ENCODE assay signal across 8 cellular contexts in the genomic region with DNA sequence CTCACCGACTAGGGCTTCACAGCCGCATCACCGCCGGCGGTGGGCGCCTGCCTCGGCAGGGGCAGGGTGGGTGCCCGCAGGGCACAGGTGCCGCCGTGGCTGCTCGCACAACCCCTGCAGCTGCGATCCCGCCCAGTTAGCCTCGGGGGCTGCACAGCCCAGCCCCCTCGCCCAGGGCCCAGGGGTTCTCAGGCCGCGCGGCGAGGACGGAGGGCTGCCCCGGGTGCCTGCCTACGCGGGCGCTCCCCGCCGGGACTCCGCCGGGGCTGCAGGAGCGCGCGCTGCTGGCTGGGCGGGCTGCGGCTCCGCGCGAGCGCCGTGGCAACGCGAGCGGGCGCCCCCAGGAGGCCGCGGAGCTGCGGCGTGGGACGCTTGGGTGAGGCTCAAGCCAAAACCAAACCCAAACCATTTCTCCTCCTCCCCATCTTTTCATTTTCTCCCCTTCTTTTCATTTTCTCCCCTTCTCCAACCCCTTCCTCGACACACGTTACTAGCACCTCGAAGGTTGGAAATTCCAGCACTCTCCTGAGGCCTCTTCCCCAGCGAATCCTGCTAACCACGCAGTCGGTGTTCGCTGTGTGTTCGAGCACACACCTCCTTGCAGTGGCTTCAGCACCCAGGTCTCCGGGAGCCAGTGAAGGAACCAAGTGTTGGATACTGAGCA. TPM values are rescaled to one million over a fixed set of nuclear protein-coding genes. Genes with fewer than 3 reads are reported as not detected.
DNase-seq lines count a peak whose midpoint lies in the region; ATAC-seq and TF ChIP-seq lines count a peak whose summit lies in the region.

A gene with protein sequence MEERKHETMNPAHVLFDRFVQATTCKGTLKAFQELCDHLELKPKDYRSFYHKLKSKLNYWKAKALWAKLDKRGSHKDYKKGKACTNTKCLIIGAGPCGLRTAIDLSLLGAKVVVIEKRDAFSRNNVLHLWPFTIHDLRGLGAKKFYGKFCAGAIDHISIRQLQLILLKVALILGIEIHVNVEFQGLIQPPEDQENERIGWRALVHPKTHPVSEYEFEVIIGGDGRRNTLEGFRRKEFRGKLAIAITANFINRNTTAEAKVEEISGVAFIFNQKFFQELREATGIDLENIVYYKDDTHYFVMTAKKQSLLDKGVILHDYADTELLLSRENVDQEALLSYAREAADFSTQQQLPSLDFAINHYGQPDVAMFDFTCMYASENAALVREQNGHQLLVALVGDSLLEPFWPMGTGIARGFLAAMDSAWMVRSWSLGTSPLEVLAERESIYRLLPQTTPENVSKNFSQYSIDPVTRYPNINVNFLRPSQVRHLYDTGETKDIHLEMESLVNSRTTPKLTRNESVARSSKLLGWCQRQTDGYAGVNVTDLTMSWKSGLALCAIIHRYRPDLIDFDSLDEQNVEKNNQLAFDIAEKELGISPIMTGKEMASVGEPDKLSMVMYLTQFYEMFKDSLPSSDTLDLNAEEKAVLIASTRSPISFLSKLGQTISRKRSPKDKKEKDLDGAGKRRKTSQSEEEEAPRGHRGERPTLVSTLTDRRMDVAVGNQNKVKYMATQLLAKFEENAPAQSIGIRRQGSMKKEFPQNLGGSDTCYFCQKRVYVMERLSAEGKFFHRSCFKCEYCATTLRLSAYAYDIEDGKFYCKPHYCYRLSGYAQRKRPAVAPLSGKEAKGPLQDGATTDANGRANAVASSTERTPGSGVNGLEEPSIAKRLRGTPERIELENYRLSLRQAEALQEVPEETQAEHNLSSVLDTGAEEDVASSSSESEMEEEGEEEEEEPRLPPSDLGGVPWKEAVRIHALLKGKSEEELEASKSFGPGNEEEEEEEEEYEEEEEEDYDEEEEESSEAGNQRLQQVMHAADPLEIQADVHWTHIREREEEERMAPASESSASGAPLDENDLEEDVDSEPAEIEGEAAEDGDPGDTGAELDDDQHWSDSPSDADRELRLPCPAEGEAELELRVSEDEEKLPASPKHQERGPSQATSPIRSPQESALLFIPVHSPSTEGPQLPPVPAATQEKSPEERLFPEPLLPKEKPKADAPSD (N-terminal part only) (minus strand): TSS at position 286 of the 664 bp plus-strand sequence. CDS start 117,749 bp downstream, outside the sequence.

- RAD21 ChIA-PET in HCT116 (lab: Charles Lee; ENCODE audit: low non-redundant PET in 1 of 2, low total read pairs in 2 of 2, uncharacterized antibody in 2 of 2, unreplicated experiment in 2 of 2) = no interaction called here

- no peak for TF ChIP-seq POLR2A in HCT116 (IDR thresholded peaks at IDR 0.05; ENCODE audit: borderline replicate concordance, extremely low read depth, insufficient read depth, insufficient read length)

- no peaks in the 10 kb centered on the region for H3K9me2 ChIP-seq in HCT116 (ENCODE audit: insufficient read depth)

- H3K27ac Mint-ChIP-seq in endothelial cell (ENCODE audit: unreplicated experiment) = no peak within 1 kb of the TSS

- TF ChIP-seq RAD21 in HCT116 (IDR thresholded peaks at IDR 0.05; ENCODE audit: low read depth) = peak; percentile 25; the same call in 1 of the 2 replicates

- peak; percentile 97 for TF ChIP-seq CTCF in C4-2B (conservative IDR thresholded peaks at IDR 0.05)
- peak in 2 of 3 experiments; percentile 49 to 53; a peak in 4 of 6 replicates for TF ChIP-seq CTCF in HCT116 (IDR thresholded peaks at IDR 0.05 in 2 of 3, conservative IDR thresholded peaks at IDR 0.05 in 1 of 3; ENCODE audit: borderline replicate concordance in 1 of 3, insufficient read depth in 1 of 3, low read depth in 2 of 3, low read length in 2 of 3)
- no peak for TF ChIP-seq CTCF in endothelial cell (IDR thresholded peaks at IDR 0.05; ENCODE audit: unreplicated experiment)

- no peaks in the 10 kb centered on the region for H3K9me3 Mint-ChIP-seq in endothelial cell (ENCODE audit: unreplicated experiment)

- H3K79me2 ChIP-seq in HCT116 (ENCODE audit: insufficient read depth, low read length) = no peaks in the 10 kb centered on the region

- peaks cover 8 to 32% of the 10 kb centered on the region in 2 experiments for H3K4me1 ChIP-seq in HCT116 (ENCODE audit: control insufficient read depth in 1 of 2, insufficient read depth in 2 of 2, low read length in 2 of 2)

- POLR2A ChIA-PET in HCT116 (lab: Charles Lee) = no interaction called here

- peak within 1 kb of the TSS; percentile 76 to 80 for H3K4me3 ChIP-seq in HCT116 (replicated peaks in 1 of 2; ENCODE audit: low read depth in 1 of 2, low read length in 2 of 2)

- H3K27ac ChIP-seq in C4-2B (peak within 1 kb of the TSS; percentile 81), HCT116 (ENCODE audit: low read depth, low read length) (peak within 1 kb of the TSS; percentile 85)

- peak within 1 kb of the TSS; percentile 59 for H2AFZ ChIP-seq in HCT116 (ENCODE audit: low read depth, low read length, poor library complexity, severe bottlenecking)

- H3K4me1 Mint-ChIP-seq in endothelial cell (ENCODE audit: unreplicated experiment) = peaks cover 6% of the 10 kb centered on the region

- DNase-seq in HCT116 (ENCODE audit: low read depth, low spot score) (peak; percentile 34), NCI-H774 (lab: John Stamatoyannopoulos, UW) (peak; percentile 39), activated T-cell treated with anti-CD3 and anti-CD28 coated beads for 24 hours (ENCODE audit: low read depth) (peak; percentile 49), endothelial cell (ENCODE audit: low spot score) (peak; percentile 73), mesenteric fat pad (ENCODE audit: low spot score) (no peak)
- DNase-seq in stimulated activated CD8-positive, alpha-beta memory T cell treated with anti-CD3 and anti-CD28 coated beads, Interleukin-15, amount 100 ng/mL, for 24 hours (ENCODE audit: low read depth) = peak; percentile 28

- intact Hi-C loops in HCT116 (cut with micrococcal nuclease) = no loop called here

- H3K9me3 ChIP-seq in HCT116 (ENCODE audit: control insufficient read depth in 1 of 2, insufficient read depth in 1 of 2, low read depth in 1 of 2, low read length in 2 of 2) = no peaks in the 10 kb centered on the region

- CTCF ChIA-PET in HCT116 (lab: Charles Lee) = interaction anchor here (0.9 to 2.6 kb wide), 4 partner anchors 9 to 54 kb away, joined by 3 to 9 read pairs (median 5); no protein-coding TSS in a partner anchor

- peaks cover 14% of the 10 kb centered on the region for H3K27me3 Mint-ChIP-seq in endothelial cell (ENCODE audit: unreplicated experiment)

- no peaks in the 10 kb centered on the region for H4K20me1 ChIP-seq in HCT116 (ENCODE audit: insufficient read depth)

- peak within 1 kb of the TSS; percentile 97 for H3K4me2 ChIP-seq in HCT116 (ENCODE audit: low read length)

- H3K9ac ChIP-seq in HCT116 (ENCODE audit: low read length) = peak within 1 kb of the TSS; percentile 70

- ATAC-seq in HCT116 (peak; percentile 87), GM19035 (IDR thresholded peaks at IDR 0.05; ENCODE audit: unreplicated experiment) (no peak)

- no peaks in the 10 kb centered on the region for H3K36me3 ChIP-seq in HCT116 (ENCODE audit: control insufficient read depth in 1 of 2, insufficient read depth in 2 of 2, low read length in 2 of 2)

- BruUV-seq in HCT116 (replicated peaks; lab: Mats Ljungman, UMichigan) = no TSS peak

- H3K4me3 Mint-ChIP-seq in endothelial cell (ENCODE audit: unreplicated experiment) = peak within 1 kb of the TSS; percentile 89

- no peaks in the 10 kb centered on the region for H3K27me3 ChIP-seq in HCT116 (ENCODE audit: insufficient read depth, low read length)

- no peaks in the 10 kb centered on the region for H3K36me3 Mint-ChIP-seq in endothelial cell (ENCODE audit: low read depth, unreplicated experiment)

TF ChIP-seq in HCT116, 20 proteins besides CTCF, POLR2A, EP300 and RAD21:
- TF ChIP-seq, protein P1, sequence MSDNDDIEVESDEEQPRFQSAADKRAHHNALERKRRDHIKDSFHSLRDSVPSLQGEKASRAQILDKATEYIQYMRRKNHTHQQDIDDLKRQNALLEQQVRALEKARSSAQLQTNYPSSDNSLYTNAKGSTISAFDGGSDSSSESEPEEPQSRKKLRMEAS (IDR thresholded peaks at IDR 0.05) = no peak
- 0 out of 2 replicates have a peak, but pooled peaks have one; percentile 19 for TF ChIP-seq POLR2AphosphoS5 (IDR thresholded peaks at IDR 0.05; ENCODE audit: low read depth, low read length)

RNA-seq across cellular contexts. Expression of the gene that starts here (rescaled TPM):
- total RNA-seq in HCT116 (2021; ENCODE audit: unreplicated experiment) = 30.8 TPM
- polyA plus RNA-seq in HCT116 (2012) = 12.7 and 14.8 TPM in 2 replicates
- total RNA-seq in endothelial cell (ENCODE audit: unreplicated experiment) = 54.3 TPM
- total RNA-seq in mesenteric fat pad = 65.2 TPM
